Comparison of ENCODE assay signal across 24 cellular contexts in genomic region chrX:137549073-137549472, GRCh38. TPM values are rescaled to one million over a fixed set of nuclear protein-coding genes. Genes with fewer than 3 reads are reported as not detected.
"Had no signal": no experiment of that assay in that cellular context is flagged by ENCODE, and none has a peak within 500 bp of the region (broad histone marks: within the 10 kb centered on the region; RNA-seq: fewer than 3 reads in every experiment).

No MANE protein-coding gene starts in this region.

- H3K4me1 ChIP-seq: psoas muscle had no signal

- ATAC-seq: activated CD8-positive, alpha-beta T cell treated with anti-CD3 and anti-CD28 coated beads, Interleukin-2, amount 10 ng/mL, durations not matched to agents 7 days and 5 days; gastroesophageal sphincter; heart right ventricle; naive thymus-derived CD4-positive, alpha-beta T cell; psoas muscle; sciatic nerve; stimulated activated naive CD8-positive, alpha-beta T cell treated with anti-CD3 and anti-CD28 coated beads, Interleukin-15, amount 100 ng/mL, for 72 hours had no signal

- H3K27me3 ChIP-seq: brain microvascular endothelial cell, ovary had no signal

- DNase-seq: activated CD4-positive, alpha-beta T cell treated with anti-CD3 and anti-CD28 coated beads, Interleukin-2, amount 10 ng/mL, durations not matched to agents 7 days and 5 days; activated CD8-positive, alpha-beta T cell treated with anti-CD3 and anti-CD28 coated beads, Interleukin-2, amount 10 ng/mL, durations not matched to agents 7 days and 5 days; activated effector memory CD4-positive, alpha-beta T cell treated with anti-CD3 and anti-CD28 coated beads, Interleukin-2, amount 50 U/mL, for 16 hours; activated naive CD4-positive, alpha-beta T cell treated with anti-CD3 and anti-CD28 coated beads, Interleukin-2, amount 50 U/mL, for 16 hours; activated T-cell treated with anti-CD3 and anti-CD28 coated beads, Interleukin-2, amount 50 U/mL, for 48 hours; aorta; brain microvascular endothelial cell; central memory CD4-positive, alpha-beta T cell; heart right ventricle; naive thymus-derived CD4-positive, alpha-beta T cell; ovary; psoas muscle; stimulated activated CD4-positive, alpha-beta T cell treated with anti-CD3 and anti-CD28 coated beads, Interleukin-4, amount 100 ng/mL, for 1 hour; stimulated activated naive CD8-positive, alpha-beta T cell treated with anti-CD3 and anti-CD28 coated beads, Interleukin-15, amount 100 ng/mL, for 72 hours; T1000; upper lobe of left lung had no signal

- H3K4me1 Mint-ChIP-seq: activated CD4-positive, alpha-beta T cell treated with anti-CD3 and anti-CD28 coated beads, Interleukin-2, amount 10 ng/mL, durations not matched to agents 7 days and 5 days had no signal

- H3K4me3 Mint-ChIP-seq: activated CD4-positive, alpha-beta T cell treated with anti-CD3 and anti-CD28 coated beads, Interleukin-2, amount 10 ng/mL, durations not matched to agents 7 days and 5 days; activated CD8-positive, alpha-beta T cell treated with anti-CD3 and anti-CD28 coated beads, Interleukin-2, amount 10 ng/mL, durations not matched to agents 7 days and 5 days; memory B cell had no signal

- H3K9me3 ChIP-seq: gastroesophageal sphincter, heart right ventricle, psoas muscle had no signal

- H3K36me3 ChIP-seq: brain microvascular endothelial cell, gastroesophageal sphincter, heart right ventricle, ovary, upper lobe of left lung had no signal

- H3K27ac Mint-ChIP-seq: activated CD4-positive, alpha-beta T cell treated with anti-CD3 and anti-CD28 coated beads, Interleukin-2, amount 10 ng/mL, durations not matched to agents 7 days and 5 days; activated CD8-positive, alpha-beta T cell treated with anti-CD3 and anti-CD28 coated beads, Interleukin-2, amount 10 ng/mL, durations not matched to agents 7 days and 5 days; memory B cell; naive thymus-derived CD4-positive, alpha-beta T cell; stimulated activated naive CD8-positive, alpha-beta T cell treated with anti-CD3 and anti-CD28 coated beads, Interleukin-15, amount 100 ng/mL, for 72 hours had no signal

- H3K36me3 Mint-ChIP-seq: naive thymus-derived CD4-positive, alpha-beta T cell had no signal

- H3K4me3 ChIP-seq: gastroesophageal sphincter, heart right ventricle, ovary, smooth muscle cell, upper lobe of left lung had no signal

- H3K9me3 Mint-ChIP-seq: activated CD4-positive, alpha-beta T cell treated with anti-CD3 and anti-CD28 coated beads, Interleukin-2, amount 10 ng/mL, durations not matched to agents 7 days and 5 days; memory B cell; stimulated activated naive CD8-positive, alpha-beta T cell treated with anti-CD3 and anti-CD28 coated beads, Interleukin-15, amount 100 ng/mL, for 72 hours had no signal

- H3K27ac ChIP-seq: brain microvascular endothelial cell, gastroesophageal sphincter, heart right ventricle, ovary, psoas muscle, upper lobe of left lung had no signal

RNA-seq across cellular contexts. Expression of gene ZIC3, which starts 16.9 kb away (rescaled TPM):
- total RNA-seq: activated CD4-positive, alpha-beta T cell treated with anti-CD3 and anti-CD28 coated beads, Interleukin-2, amount 10 ng/mL, durations not matched to agents 7 days and 5 days; activated CD8-positive, alpha-beta T cell treated with anti-CD3 and anti-CD28 coated beads, Interleukin-2, amount 10 ng/mL, durations not matched to agents 7 days and 5 days; aorta; gastroesophageal sphincter; heart right ventricle; liver; mucosa of gallbladder; naive thymus-derived CD4-positive, alpha-beta T cell; ovary; psoas muscle; sciatic nerve; T-helper 1 cell treated with Interleukin-12 subunit alpha and Interleukin-12 subunit beta and Interleukin-4 antibody, amounts not matched to agents 30 ng/mL and 1 ng/mL, for 36 hours had no signal
- polyA plus RNA-seq: esophagus; heart right ventricle; liver; naive thymus-derived CD4-positive, alpha-beta T cell; psoas muscle; smooth muscle cell had no signal
